In the genomic region with DNA sequence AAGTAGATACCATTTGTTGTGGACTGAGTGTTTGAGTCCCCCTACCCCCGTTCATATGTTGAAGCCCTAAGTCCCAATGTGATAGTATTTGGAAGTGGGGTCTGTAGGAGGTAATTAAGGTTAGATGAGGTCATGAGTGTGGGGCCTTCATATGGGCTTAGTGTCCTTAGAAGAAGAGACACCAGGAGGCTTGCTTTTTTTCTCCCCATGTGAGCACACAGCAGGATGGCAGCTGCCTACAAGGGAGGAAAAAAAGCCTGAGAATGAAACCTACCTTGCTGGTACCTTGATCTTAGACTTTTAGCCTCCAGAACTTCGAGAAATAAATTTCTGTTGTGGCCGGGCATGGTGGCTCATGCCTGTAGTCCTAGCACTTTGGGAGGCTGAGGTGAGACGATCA, we compare ENCODE assay signal across 17 cellular contexts.
"Had no signal": no experiment of that assay in that cellular context is flagged by ENCODE, and none has a peak within 500 bp of the region (broad histone marks: within the 10 kb centered on the region; RNA-seq: fewer than 3 reads in every experiment).

No MANE protein-coding gene starts in this region.

- H3K4me3 Mint-ChIP-seq: activated CD4-positive, alpha-beta T cell treated with anti-CD3 and anti-CD28 coated beads, Interleukin-2, amount 10 ng/mL, durations not matched to agents 24 days and 14 days; natural killer cell; stimulated activated naive CD8-positive, alpha-beta T cell treated with anti-CD3 and anti-CD28 coated beads, Interleukin-15, Interleukin-2, amounts not matched to agents 100 ng/mL and 50 ng/mL, for 24 hours had no signal

- H3K9me3 ChIP-seq: gastrocnemius medialis, left lung, testis had no signal

- H3K4me3 ChIP-seq: gastrocnemius medialis, left lung, testis had no signal

- H3K27ac Mint-ChIP-seq: activated CD4-positive, alpha-beta T cell treated with anti-CD3 and anti-CD28 coated beads, Interleukin-2, amount 10 ng/mL, durations not matched to agents 24 days and 14 days; activated naive CD4-positive, alpha-beta T cell treated with anti-CD3 and anti-CD28 coated beads, Interleukin-2, amount 50 U/mL, for 24 hours; stimulated activated naive CD8-positive, alpha-beta T cell treated with anti-CD3 and anti-CD28 coated beads, Interleukin-15, Interleukin-2, amounts not matched to agents 100 ng/mL and 50 ng/mL, for 24 hours had no signal

- H3K4me1 ChIP-seq: testis had no signal

- H3K36me3 ChIP-seq: gastrocnemius medialis had no signal

- H3K27ac ChIP-seq: gastrocnemius medialis, left lung, testis, WERI-Rb-1 had no signal

- H3K36me3 Mint-ChIP-seq: natural killer cell had no signal

- DNase-seq: activated CD4-positive, alpha-beta T cell treated with anti-CD3 and anti-CD28 coated beads, Interleukin-2, amount 10 ng/mL, durations not matched to agents 24 days and 14 days; activated effector memory CD4-positive, alpha-beta T cell treated with Interleukin-2 at 50 U/mL for 16 hours; activated T-cell treated with anti-CD3 and anti-CD28 coated beads for 4 hours; central memory CD4-positive, alpha-beta T cell; cortex of kidney; effector memory CD4-positive, alpha-beta T cell; gastrocnemius medialis; islet precursor cell; left lung; natural killer cell; stimulated activated CD4-positive, alpha-beta T cell treated with anti-CD3 and anti-CD28 coated beads, Interleukin-12 subunit alpha, Interleukin-12 subunit beta, amount 100 ng/mL, for 4 hours; stimulated activated CD4-positive, alpha-beta T cell treated with anti-CD3 and anti-CD28 coated beads, Interleukin-2, amount 100 ng/mL, for 48 hours; testis; WERI-Rb-1 had no signal

- H3K27me3 ChIP-seq: gastrocnemius medialis, left lung, testis had no signal

- H3K9me3 Mint-ChIP-seq: activated CD4-positive, alpha-beta T cell treated with anti-CD3 and anti-CD28 coated beads, Interleukin-2, amount 10 ng/mL, durations not matched to agents 24 days and 14 days; activated naive CD4-positive, alpha-beta T cell treated with anti-CD3 and anti-CD28 coated beads, Interleukin-2, amount 50 U/mL, for 24 hours; natural killer cell; stimulated activated naive CD8-positive, alpha-beta T cell treated with anti-CD3 and anti-CD28 coated beads, Interleukin-15, Interleukin-2, amounts not matched to agents 100 ng/mL and 50 ng/mL, for 24 hours had no signal

- ATAC-seq: gastrocnemius medialis, left lung, natural killer cell had no signal

- H3K27me3 Mint-ChIP-seq: activated CD4-positive, alpha-beta T cell treated with anti-CD3 and anti-CD28 coated beads, Interleukin-2, amount 10 ng/mL, durations not matched to agents 24 days and 14 days; activated naive CD4-positive, alpha-beta T cell treated with anti-CD3 and anti-CD28 coated beads, Interleukin-2, amount 50 U/mL, for 24 hours; stimulated activated naive CD8-positive, alpha-beta T cell treated with anti-CD3 and anti-CD28 coated beads, Interleukin-15, Interleukin-2, amounts not matched to agents 100 ng/mL and 50 ng/mL, for 24 hours had no signal

- FAIRE-seq: urothelium cell line had no signal
